10 cellular contexts compared by ENCODE assay signal in the genomic region with DNA sequence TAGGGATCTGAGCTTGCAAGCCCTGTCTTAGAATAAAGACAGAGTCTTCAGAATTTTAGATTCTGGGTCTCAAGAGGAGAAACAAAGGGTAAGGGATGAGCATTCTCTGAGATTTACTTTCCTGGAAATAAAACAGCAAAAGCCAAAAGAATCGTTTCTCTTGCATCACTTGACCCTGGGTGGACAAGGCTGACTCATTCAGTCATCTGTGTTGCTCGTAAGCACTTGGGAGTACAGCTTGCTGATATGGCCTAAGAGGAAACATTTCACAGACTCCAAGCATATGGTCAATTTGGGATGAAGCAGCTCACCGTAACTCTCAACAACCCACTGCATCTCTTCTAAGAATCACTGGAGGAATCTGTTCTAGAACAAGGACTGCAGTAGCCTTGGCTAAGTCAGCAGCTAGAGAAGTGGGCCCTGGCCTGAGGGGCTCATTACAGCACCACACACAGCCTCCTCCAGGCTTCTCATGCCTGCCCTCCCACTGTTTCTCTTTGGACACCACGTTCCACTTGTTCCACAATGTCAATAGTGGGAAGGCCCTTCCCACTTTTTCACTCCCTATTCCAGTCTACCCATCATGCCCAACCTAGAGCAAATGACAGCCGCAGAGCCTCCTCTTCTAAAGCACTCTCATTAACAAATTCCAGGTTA.
DNase-seq lines count a peak whose midpoint lies in the region; ATAC-seq and TF ChIP-seq lines count a peak whose summit lies in the region.
"Had no signal": no experiment of that assay in that cellular context is flagged by ENCODE, and none has a peak within 500 bp of the region (broad histone marks: within the 10 kb centered on the region; RNA-seq: fewer than 3 reads in every experiment).

No MANE protein-coding gene starts in this region.

- no peaks in the 10 kb centered on the region for H4K20me1 ChIP-seq in GM23248 (ENCODE audit: insufficient read depth)

- intact Hi-C loops in adrenal gland (cut with DNase I) (no loop called here), heart right ventricle (cut with DNase I) (loop anchor here in 1 of 10 donors (5.0 kb wide), 1 partner anchor 35 kb away; no protein-coding TSS in a partner anchor)

- H3K9me2 ChIP-seq in GM23248 (ENCODE audit: insufficient read depth) = no peaks in the 10 kb centered on the region

- H3K4me1 ChIP-seq in GM23248 (ENCODE audit: insufficient read depth) = peaks cover 29% of the 10 kb centered on the region
- H3K4me1 ChIP-seq in adrenal gland (replicated peaks in 1 of 2) = peaks cover 0 to 8% of the 10 kb centered on the region in 2 donors
- H3K4me1 ChIP-seq in heart right ventricle = peaks cover 0 to 42% (median 16%) of the 10 kb centered on the region in 9 donors
- no peaks in the 10 kb centered on the region for H3K4me1 ChIP-seq in effector memory CD4-positive, alpha-beta T cell (ENCODE audit: control insufficient read depth, insufficient read depth, low read length, poor library complexity, severe bottlenecking)

- peaks cover 28% of the 10 kb centered on the region for H3F3A ChIP-seq in GM23248 (ENCODE audit: insufficient read depth)

- 0 out of 2 replicates have a peak, but pooled peaks cover 4% of the 10 kb centered on the region for H3K36me3 ChIP-seq in GM23248 (ENCODE audit: low read depth)
- no peaks in the 10 kb centered on the region for H3K36me3 ChIP-seq in adrenal gland (replicated peaks in 1 of 2)
- H3K36me3 ChIP-seq in heart right ventricle = peaks cover 0 to 30% (median 4%) of the 10 kb centered on the region in 9 donors
- peaks cover 14% of the 10 kb centered on the region for H3K36me3 ChIP-seq in effector memory CD4-positive, alpha-beta T cell (ENCODE audit: control insufficient read depth, insufficient read depth, low read length)

- H3K27ac ChIP-seq in GM23248 = peak overlapping the region; percentile 62
- peak overlapping the region in 2 of 5 donors; percentile 61 to 66 for H3K27ac ChIP-seq in adrenal gland
- H3K27ac ChIP-seq in heart right ventricle = peak overlapping the region in 9 of 10 donors; percentile 13 to 74 (median 55)
- no peak overlapping the region for H3K27ac ChIP-seq in effector memory CD4-positive, alpha-beta T cell (ENCODE audit: insufficient read depth, low read length, poor library complexity, severe bottlenecking)

- H3K9me3 ChIP-seq in GM23248 (ENCODE audit: low read depth) = no peaks in the 10 kb centered on the region
- no peaks in the 10 kb centered on the region for H3K9me3 ChIP-seq in adrenal gland (replicated peaks in 1 of 3)
- H3K9me3 ChIP-seq in heart right ventricle = no peaks in the 10 kb centered on the region
- no peaks in the 10 kb centered on the region for H3K9me3 ChIP-seq in effector memory CD4-positive, alpha-beta T cell (ENCODE audit: control insufficient read depth, low read length)

- TF ChIP-seq CTCF in adrenal gland (IDR thresholded peaks at IDR 0.05) (no peak), heart right ventricle (IDR thresholded peaks at IDR 0.05) (no peak)

- DNase-seq in GM23248 (peak; percentile 93), adrenal gland (peak; percentile 37 to 80 (median 74)), heart right ventricle (peak in 1 of 2 donors; percentile 55), smooth muscle cell of the brain vasculature (ENCODE audit: low read depth, low spot score) (peak; percentile 51), pons (ENCODE audit: low spot score) (no peak), NCI-H345 (lab: John Stamatoyannopoulos, UW) (no peak)
- no peak for DNase-seq in stimulated activated CD4-positive, alpha-beta T cell treated with anti-CD3 and anti-CD28 coated beads, Interleukin-12 subunit alpha, Interleukin-12 subunit beta, amount 100 ng/mL, for 4 hours
- DNase-seq in effector memory CD4-positive, alpha-beta T cell = no peak
- DNase-seq: anterior cingulate cortex, naive B cell had no signal

- no peak overlapping the region for H2AFZ ChIP-seq in GM23248

- H3K4me2 ChIP-seq in GM23248 (ENCODE audit: unreplicated experiment) = peak overlapping the region; percentile 52

- H3K4me3 ChIP-seq in GM23248 (no peak overlapping the region), adrenal gland (no peak overlapping the region), heart right ventricle (no peak overlapping the region)
- H3K4me3 ChIP-seq in effector memory CD4-positive, alpha-beta T cell (ENCODE audit: insufficient read depth, low read depth, low read length, poor library complexity, severe bottlenecking) = no peak overlapping the region

- TF ChIP-seq POLR2A in adrenal gland (IDR thresholded peaks at IDR 0.05) = no peak

- H3K27me3 ChIP-seq in GM23248 (replicated peaks; ENCODE audit: insufficient read depth) = no peaks in the 10 kb centered on the region
- no peaks in the 10 kb centered on the region for H3K27me3 ChIP-seq in adrenal gland
- no peaks in the 10 kb centered on the region for H3K27me3 ChIP-seq in heart right ventricle
- H3K27me3 ChIP-seq in effector memory CD4-positive, alpha-beta T cell (replicated peaks; ENCODE audit: control insufficient read depth, insufficient read depth, low read length, poor library complexity, severe bottlenecking) = no peaks in the 10 kb centered on the region

- 35 to 41% methylated on average over 5 of the region's 5 CpGs for WGBS in GM23248 (ENCODE audit: low coverage in 1 of 2, low lambda C conversion rate in 2 of 2, missing lambda C conversion rate in 2 of 2), 2 experiments
- WGBS in adrenal gland, 4 donors = 53 to 67% (median 54%) methylated on average over 5 of the region's 5 CpGs
- 67 to 68% methylated on average over 5 of the region's 5 CpGs for WGBS in heart right ventricle, 2 donors

- ATAC-seq in heart right ventricle = peak; percentile 88 to 98 (median 94)

- peaks cover 65% of the 10 kb centered on the region for H3K79me2 ChIP-seq in GM23248 (ENCODE audit: insufficient read depth)

- in situ Hi-C loops in GM23248 (cut with MboI) = no loop called here

- no peak overlapping the region for H3K9ac ChIP-seq in GM23248

Comparison
In these comparisons a context has a peak if more than half of its experiments do, and no peak if none do; other contexts are left out.
1. DNase-seq: peak in GM23248 (single experiment), adrenal gland (7 of 7) and smooth muscle cell of the brain vasculature (single experiment); none in pons (single experiment), stimulated activated CD4-positive, alpha-beta T cell treated with anti-CD3 and anti-CD28 coated beads, Interleukin-12 subunit alpha, Interleukin-12 subunit beta, amount 100 ng/mL, for 4 hours (single experiment), effector memory CD4-positive, alpha-beta T cell (0 of 3) and NCI-H345 (single experiment).